ENCODE assay signal across 30 cellular contexts in genomic region chr21:36849461-36849860, GRCh38.
DNase-seq lines count a peak whose midpoint lies in the region; ATAC-seq and TF ChIP-seq lines count a peak whose summit lies in the region.
"Had no signal": no experiment of that assay in that cellular context is flagged by ENCODE, and none has a peak within 500 bp of the region (broad histone marks: within the 10 kb centered on the region; RNA-seq: fewer than 3 reads in every experiment).

No MANE protein-coding gene starts in this region.

- peak overlapping the region; percentile 39 for H3K27ac Mint-ChIP-seq in neural progenitor cell
- no peak overlapping the region for H3K27ac Mint-ChIP-seq in activated CD4-positive, alpha-beta T cell treated with anti-CD3 and anti-CD28 coated beads for 36 hours
- H3K27ac Mint-ChIP-seq: activated CD8-positive, alpha-beta T cell treated with anti-CD3 and anti-CD28 coated beads, Interleukin-2, amount 10 ng/mL, durations not matched to agents 7 days and 5 days; CD4-positive, alpha-beta T cell; effector memory CD8-positive, alpha-beta T cell; nephron progenitor cell; stimulated activated naive CD8-positive, alpha-beta T cell treated with anti-CD3 and anti-CD28 coated beads, Interleukin-15, Interleukin-2, amounts not matched to agents 100 ng/mL and 50 ng/mL, for 24 hours; T-cell had no signal

- no peak for TF ChIP-seq CTCF in neural progenitor cell (IDR thresholded peaks at IDR 0.05)

- no peaks in the 10 kb centered on the region for H3K79me2 ChIP-seq in neural progenitor cell (ENCODE audit: low read depth)
- H3K79me2 ChIP-seq: hepatocyte had no signal

- no peak overlapping the region for H3K4me3 Mint-ChIP-seq in neural progenitor cell
- H3K4me3 Mint-ChIP-seq in activated CD4-positive, alpha-beta T cell treated with anti-CD3 and anti-CD28 coated beads for 36 hours, result no peak overlapping the region
- H3K4me3 Mint-ChIP-seq: activated CD8-positive, alpha-beta T cell treated with anti-CD3 and anti-CD28 coated beads, Interleukin-2, amount 10 ng/mL, durations not matched to agents 7 days and 5 days; CD4-positive, alpha-beta T cell; effector memory CD8-positive, alpha-beta T cell; nephron progenitor cell; stimulated activated naive CD8-positive, alpha-beta T cell treated with anti-CD3 and anti-CD28 coated beads, Interleukin-15, Interleukin-2, amounts not matched to agents 100 ng/mL and 50 ng/mL, for 24 hours; T-cell had no signal

- DNase-seq in DMS53 treated with DMSO at 0.1 percent for 48 hours (lab: John Stamatoyannopoulos, UW; ENCODE audit: unreplicated experiment), result peak; percentile 79
- DNase-seq in NCI-H2196 (lab: John Stamatoyannopoulos, UW; ENCODE audit: unreplicated experiment), result peak; percentile 63
- DNase-seq in caudate nucleus (lab: John Stamatoyannopoulos, UW), result peak in 19 of 61 donors; percentile 1 to 43 (median 14)
- no peak for DNase-seq in neural progenitor cell (ENCODE audit: low spot score)
- DNase-seq in NCI-H1048 (lab: John Stamatoyannopoulos, UW), result no peak
- DNase-seq in left colon, result no peak
- no peak for DNase-seq in activated CD4-positive, alpha-beta T cell treated with anti-CD3 and anti-CD28 coated beads for 36 hours
- no peak for DNase-seq in activated CD4-positive, alpha-beta T cell treated with anti-CD3 and anti-CD28 coated beads for 48 hours
- DNase-seq: activated CD4-positive, CD25-positive, alpha-beta regulatory T cell treated with anti-CD3 and anti-CD28 coated beads, Interleukin-2, amount 50 U/mL, for 72 hours; activated CD8-positive, alpha-beta T cell treated with anti-CD3 and anti-CD28 coated beads, Interleukin-2, amount 10 ng/mL, durations not matched to agents 7 days and 5 days; activated effector memory CD4-positive, alpha-beta T cell treated with anti-CD3 and anti-CD28 coated beads, Interleukin-2, amount 50 U/mL, for 16 hours; activated T-cell treated with anti-CD3 and anti-CD28 coated beads for 4 hours; CD4-positive, alpha-beta T cell; effector memory CD8-positive, alpha-beta T cell; foreskin keratinocyte; GF-D8; left ventricle myocardium inferior; NCI-H1092; NCI-H1930; NCI-H446; nephron progenitor cell; Peyer's patch; sigmoid colon; stimulated activated CD4-positive, alpha-beta T cell treated with anti-CD3 and anti-CD28 coated beads, Interleukin-15, amount 100 ng/mL, for 24 hours; T-cell; transverse colon had no signal

- no peak overlapping the region for H2AFZ ChIP-seq in neural progenitor cell (replicated peaks)
- H2AFZ ChIP-seq: hepatocyte had no signal

- no peaks in the 10 kb centered on the region for H3K36me3 ChIP-seq in neural progenitor cell
- H3K36me3 ChIP-seq: left ventricle myocardium inferior, Peyer's patch, sigmoid colon, SJSA1, transverse colon had no signal

- intact Hi-C loops in left colon (cut with DNase I, micrococcal nuclease), result no loop called here
- intact Hi-C loops in activated CD4-positive, alpha-beta T cell treated with anti-CD3 and anti-CD28 coated beads for 36 hours (cut with DNase I, micrococcal nuclease), result no loop called here

- H3K4me1 Mint-ChIP-seq in neural progenitor cell, result peaks cover 29% of the 10 kb centered on the region
- peaks cover 22% of the 10 kb centered on the region for H3K4me1 Mint-ChIP-seq in activated CD4-positive, alpha-beta T cell treated with anti-CD3 and anti-CD28 coated beads for 36 hours
- H3K4me1 Mint-ChIP-seq: T-cell had no signal

- H4K20me1 ChIP-seq in neural progenitor cell (ENCODE audit: low read depth), result no peaks in the 10 kb centered on the region

- H3F3A ChIP-seq in neural progenitor cell (ENCODE audit: low read depth), result peaks cover 7% of the 10 kb centered on the region

- no peak for ATAC-seq in left colon
- ATAC-seq in activated CD4-positive, alpha-beta T cell treated with anti-CD3 and anti-CD28 coated beads for 36 hours, result no peak
- ATAC-seq: activated CD8-positive, alpha-beta T cell treated with anti-CD3 and anti-CD28 coated beads, Interleukin-2, amount 10 ng/mL, durations not matched to agents 7 days and 5 days; effector memory CD8-positive, alpha-beta T cell; esophagus mucosa; foreskin keratinocyte; T-cell had no signal

- H3K4me3 ChIP-seq in neural progenitor cell, result no peak overlapping the region
- H3K4me3 ChIP-seq: hepatocyte, left ventricle myocardium inferior, Peyer's patch, sigmoid colon, SJSA1, transverse colon had no signal

- peak overlapping the region; percentile 39 for H3K27ac ChIP-seq in caudate nucleus (ENCODE audit: low read depth, low read length)
- no peak overlapping the region for H3K27ac ChIP-seq in neural progenitor cell
- H3K27ac ChIP-seq: foreskin keratinocyte, hepatocyte, left ventricle myocardium inferior, Peyer's patch, sigmoid colon, SJSA1, transverse colon had no signal

- H3K27me3 ChIP-seq in neural progenitor cell, result no peaks in the 10 kb centered on the region
- H3K27me3 ChIP-seq: foreskin keratinocyte, hepatocyte, Peyer's patch, sigmoid colon, SJSA1, transverse colon had no signal

- H3K9me3 ChIP-seq in neural progenitor cell (ENCODE audit: low read depth), result no peaks in the 10 kb centered on the region
- H3K9me3 ChIP-seq: left ventricle myocardium inferior, Peyer's patch, sigmoid colon, SJSA1, transverse colon had no signal

- H3K36me3 Mint-ChIP-seq in neural progenitor cell, result no peaks in the 10 kb centered on the region
- H3K36me3 Mint-ChIP-seq in activated CD4-positive, alpha-beta T cell treated with anti-CD3 and anti-CD28 coated beads for 36 hours (ENCODE audit: low read depth), result no peaks in the 10 kb centered on the region

- no peaks in the 10 kb centered on the region for H3K9me3 Mint-ChIP-seq in neural progenitor cell
- no peaks in the 10 kb centered on the region for H3K9me3 Mint-ChIP-seq in activated CD4-positive, alpha-beta T cell treated with anti-CD3 and anti-CD28 coated beads for 36 hours (ENCODE audit: low read depth)
- H3K9me3 Mint-ChIP-seq: CD4-positive, alpha-beta T cell; effector memory CD8-positive, alpha-beta T cell; nephron progenitor cell; stimulated activated naive CD8-positive, alpha-beta T cell treated with anti-CD3 and anti-CD28 coated beads, Interleukin-15, Interleukin-2, amounts not matched to agents 100 ng/mL and 50 ng/mL, for 24 hours; T-cell had no signal

- POLR2A ChIA-PET in activated CD4-positive, alpha-beta T cell treated with anti-CD3 and anti-CD28 coated beads for 36 hours (lab: Charles Lee), result no interaction called here

- no peak overlapping the region for H3K9ac ChIP-seq in neural progenitor cell

- CTCF ChIA-PET in activated CD4-positive, alpha-beta T cell treated with anti-CD3 and anti-CD28 coated beads for 36 hours (lab: Charles Lee), result no interaction called here

- no peak overlapping the region for H3K4me2 ChIP-seq in neural progenitor cell
- H3K4me2 ChIP-seq: hepatocyte had no signal

- H3K27me3 Mint-ChIP-seq in neural progenitor cell (ENCODE audit: insufficient read depth, low read depth), result peaks cover 2% of the 10 kb centered on the region
- H3K27me3 Mint-ChIP-seq in activated CD4-positive, alpha-beta T cell treated with anti-CD3 and anti-CD28 coated beads for 36 hours, result no peaks in the 10 kb centered on the region
- H3K27me3 Mint-ChIP-seq: CD4-positive, alpha-beta T cell; effector memory CD8-positive, alpha-beta T cell; stimulated activated naive CD8-positive, alpha-beta T cell treated with anti-CD3 and anti-CD28 coated beads, Interleukin-15, Interleukin-2, amounts not matched to agents 100 ng/mL and 50 ng/mL, for 24 hours; T-cell had no signal

- peaks cover 36% of the 10 kb centered on the region for H3K4me1 ChIP-seq in neural progenitor cell
- H3K4me1 ChIP-seq: Peyer's patch had no signal

Comparison
In these comparisons a context has a peak if more than half of its experiments do, and no peak if none do; other contexts are left out.
1. DNase-seq: peak in DMS53 treated with DMSO at 0.1 percent for 48 hours (single experiment) and NCI-H2196 (single experiment); none in neural progenitor cell (single experiment), NCI-H1048 (single experiment), left colon (0 of 2), activated CD4-positive, alpha-beta T cell treated with anti-CD3 and anti-CD28 coated beads for 36 hours (single experiment) and activated CD4-positive, alpha-beta T cell treated with anti-CD3 and anti-CD28 coated beads for 48 hours (single experiment).